19 cellular contexts compared by ENCODE assay signal in the genomic region with DNA sequence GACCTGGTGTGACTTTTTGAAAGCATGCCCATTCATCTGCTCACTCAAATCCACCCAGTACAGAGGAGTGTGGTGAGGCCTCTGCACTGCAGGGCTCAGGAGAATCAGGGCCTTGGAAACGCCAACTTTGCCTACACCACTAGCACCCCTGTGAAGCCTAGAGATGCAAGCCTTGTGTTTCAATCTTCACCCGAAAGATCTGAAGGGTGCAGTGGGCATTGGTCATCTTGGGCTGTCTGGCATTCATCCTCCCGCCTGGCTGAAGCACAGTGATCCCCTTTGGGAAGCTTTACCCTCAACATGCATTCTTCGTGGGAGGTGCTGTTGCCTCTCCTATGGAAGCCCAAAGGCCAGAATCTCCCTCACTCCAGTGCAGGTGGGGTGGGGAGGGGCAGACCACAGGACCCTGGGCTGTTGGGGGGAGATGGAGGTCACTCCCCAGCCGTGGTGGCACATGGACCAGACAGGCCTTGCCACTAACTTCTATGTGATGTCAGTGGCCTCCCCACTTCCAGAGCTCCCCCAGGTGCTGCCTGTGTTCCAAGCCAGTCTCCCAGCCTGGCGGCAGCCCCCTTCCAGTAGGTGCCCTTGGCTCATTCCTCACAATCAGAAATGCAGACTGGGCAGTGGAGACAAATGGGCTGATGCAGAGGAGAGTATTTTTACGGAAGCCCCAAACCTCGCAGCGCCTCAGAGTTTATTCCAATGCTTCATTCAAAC.
DNase-seq lines count a peak whose midpoint lies in the region; ATAC-seq and TF ChIP-seq lines count a peak whose summit lies in the region.
"Had no signal": no experiment of that assay in that cellular context is flagged by ENCODE, and none has a peak within 500 bp of the region (broad histone marks: within the 10 kb centered on the region; RNA-seq: fewer than 3 reads in every experiment).

No MANE protein-coding gene starts in this region.

- TF ChIP-seq POLR2A in Peyer's patch (IDR thresholded peaks at IDR 0.05) (no peak), adrenal gland (IDR thresholded peaks at IDR 0.05) (no peak)

- H3K4me3 ChIP-seq in Peyer's patch (no peak overlapping the region), adrenal gland (no peak overlapping the region), osteoblast (ENCODE audit: insufficient read depth, low read length) (no peak overlapping the region), upper lobe of right lung (no peak overlapping the region)
- H3K4me3 ChIP-seq: BLaER1 treated with 17β-estradiol and CSF1 and Interleukin-3, amounts not matched to agents 10 nM and 100 nM; SJSA1 had no signal

- DNase-seq in Peyer's patch (peak in 2 of 3 donors; percentile 4 to 28), adrenal gland (peak in 4 of 7 donors; percentile 6 to 45 (median 12)), osteoblast (ENCODE audit: insufficient read length, low spot score, missing footprints) (peak; percentile 58), upper lobe of right lung (no peak), putamen (ENCODE audit: low spot score) (no peak), NCI-H128 (lab: John Stamatoyannopoulos, UW; ENCODE audit: unreplicated experiment) (no peak)
- DNase-seq: Calu3, DMS53, KG1, NCI-H1417, NCI-H187, NCI-H2227 treated with DMSO at 0.1 percent for 48 hours, NCI-H524, PC-3 had no signal

- no peaks in the 10 kb centered on the region for H4K20me1 ChIP-seq in osteoblast (ENCODE audit: insufficient read depth, low read length)
- H4K20me1 ChIP-seq: BLaER1 treated with 17β-estradiol and CSF1 and Interleukin-3, amounts not matched to agents 10 nM and 100 nM had no signal

- H3K36me3 ChIP-seq in Peyer's patch (no peaks in the 10 kb centered on the region), adrenal gland (replicated peaks in 1 of 2) (no peaks in the 10 kb centered on the region), osteoblast (ENCODE audit: insufficient read depth, low read length) (no peaks in the 10 kb centered on the region), upper lobe of right lung (no peaks in the 10 kb centered on the region)
- H3K36me3 ChIP-seq: BLaER1 treated with 17β-estradiol and CSF1 and Interleukin-3, amounts not matched to agents 10 nM and 100 nM; SJSA1 had no signal

- H3K9me3 ChIP-seq in Peyer's patch (no peaks in the 10 kb centered on the region), adrenal gland (replicated peaks in 1 of 3) (no peaks in the 10 kb centered on the region), osteoblast (ENCODE audit: low read depth, low read length) (no peaks in the 10 kb centered on the region), upper lobe of right lung (no peaks in the 10 kb centered on the region)
- H3K9me3 ChIP-seq: SJSA1 had no signal

- no peaks in the 10 kb centered on the region for H3K79me2 ChIP-seq in osteoblast (ENCODE audit: insufficient read depth, low read length)

- 88 to 97% (median 93%) methylated on average over 5 to 9 of the region's 9 CpGs for WGBS in adrenal gland, 4 donors

- H3K4me1 ChIP-seq in Peyer's patch: no peaks in the 10 kb centered on the region
- peaks cover 7 to 19% of the 10 kb centered on the region in 2 donors for H3K4me1 ChIP-seq in adrenal gland (replicated peaks in 1 of 2)
- no peaks in the 10 kb centered on the region for H3K4me1 ChIP-seq in osteoblast (ENCODE audit: insufficient read depth, low read length)
- no peaks in the 10 kb centered on the region for H3K4me1 ChIP-seq in upper lobe of right lung
- H3K4me1 ChIP-seq: SJSA1 had no signal

- no peak overlapping the region for H2AFZ ChIP-seq in osteoblast (ENCODE audit: low read length)

- ATAC-seq in upper lobe of right lung (peak; percentile 10), GM18519 (IDR thresholded peaks at IDR 0.05; ENCODE audit: low FRiP score, unreplicated experiment) (no peak)
- ATAC-seq: CD8-positive, alpha-beta T cell; HepG2; PC-3 had no signal

- H3K27me3 ChIP-seq in Peyer's patch (no peaks in the 10 kb centered on the region), adrenal gland (no peaks in the 10 kb centered on the region), osteoblast (ENCODE audit: insufficient read depth, low read length) (no peaks in the 10 kb centered on the region), upper lobe of right lung (no peaks in the 10 kb centered on the region)
- H3K27me3 ChIP-seq: BLaER1 treated with 17β-estradiol and CSF1 and Interleukin-3, amounts not matched to agents 10 nM and 100 nM; SJSA1 had no signal

- TF ChIP-seq CTCF in Peyer's patch (IDR thresholded peaks at IDR 0.05) (no peak), adrenal gland (IDR thresholded peaks at IDR 0.05) (no peak), osteoblast (IDR thresholded peaks at IDR 0.05; ENCODE audit: extremely low read depth, low read depth, low read length) (no peak), upper lobe of right lung (IDR thresholded peaks at IDR 0.05) (no peak)

- intact Hi-C loops in adrenal gland (cut with DNase I): no loop called here
- intact Hi-C loops in upper lobe of right lung (cut with DNase I): no loop called here

- H3K27ac ChIP-seq in Peyer's patch (no peak overlapping the region), adrenal gland (no peak overlapping the region), osteoblast (ENCODE audit: low read depth, low read length) (no peak overlapping the region), upper lobe of right lung (no peak overlapping the region)
- H3K27ac ChIP-seq: BLaER1 treated with 17β-estradiol and CSF1 and Interleukin-3, amounts not matched to agents 10 nM and 100 nM; SJSA1 had no signal

- no peak overlapping the region for H3K4me2 ChIP-seq in osteoblast (ENCODE audit: insufficient read depth, low read length)
- H3K4me2 ChIP-seq: BLaER1 treated with 17β-estradiol and CSF1 and Interleukin-3, amounts not matched to agents 10 nM and 100 nM had no signal

Comparison
In these comparisons a context has a peak if more than half of its experiments do, and no peak if none do; other contexts are left out.
1. DNase-seq: peak in Peyer's patch (2 of 3), adrenal gland (4 of 7) and osteoblast (single experiment); none in upper lobe of right lung (single experiment), putamen (single experiment) and NCI-H128 (single experiment).